ENCODE assay signal across 19 cellular contexts in the genomic region with DNA sequence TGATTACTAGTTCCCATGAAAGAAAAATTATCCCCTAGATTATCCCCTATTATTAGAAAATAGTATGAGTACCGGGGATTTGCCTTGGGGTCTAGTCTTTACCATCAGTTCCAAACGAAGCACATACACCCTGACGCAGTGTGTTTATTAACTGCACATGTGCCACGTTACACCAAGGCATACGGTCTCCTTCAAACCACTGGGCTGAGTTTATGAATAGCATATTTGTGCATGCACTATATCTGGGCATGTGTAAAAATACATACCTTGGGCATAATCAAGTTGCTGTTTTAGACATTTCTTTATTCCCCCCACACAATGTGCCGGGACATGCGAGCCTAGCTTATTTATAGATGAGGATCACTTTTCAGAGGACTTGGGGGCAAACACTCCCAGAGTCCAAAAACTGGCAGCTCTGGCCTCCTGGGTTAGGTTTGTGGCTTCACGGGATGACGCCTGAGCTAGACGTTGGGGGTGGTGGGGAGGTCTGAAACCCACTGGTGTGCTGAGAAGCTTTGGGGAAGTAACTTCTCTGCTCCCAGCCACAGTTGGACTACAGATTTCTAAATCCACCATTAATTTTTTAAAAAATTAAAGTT. TPM values are rescaled to one million over a fixed set of nuclear protein-coding genes. Genes with fewer than 3 reads are reported as not detected.
"Had no signal": no experiment of that assay in that cellular context is flagged by ENCODE, and none has a peak within 500 bp of the region (broad histone marks: within the 10 kb centered on the region; RNA-seq: fewer than 3 reads in every experiment).

No MANE protein-coding gene starts in this region.

- ATAC-seq: activated CD4-positive, alpha-beta T cell treated with anti-CD3 and anti-CD28 coated beads for 36 hours; activated CD8-positive, alpha-beta T cell treated with anti-CD3 and anti-CD28 coated beads for 36 hours; activated T-cell treated with anti-CD3 and anti-CD28 coated beads, Interleukin-2, amount 50 U/mL, for 4 hours; heart left ventricle; left cardiac atrium; lower lobe of right lung; naive thymus-derived CD8-positive, alpha-beta T cell; stimulated activated naive CD8-positive, alpha-beta T cell treated with anti-CD3 and anti-CD28 coated beads, Interleukin-15, Interleukin-2, amounts not matched to agents 100 U/mL and 50 U/mL, for 24 hours had no signal

- H3K36me3 Mint-ChIP-seq: activated naive CD4-positive, alpha-beta T cell treated with anti-CD3 and anti-CD28 coated beads, Interleukin-2, amount 50 U/mL, for 24 hours; naive thymus-derived CD8-positive, alpha-beta T cell; type B pancreatic cell had no signal

- H3K36me3 ChIP-seq: adrenal gland, colonic mucosa, esophagus squamous epithelium, heart left ventricle, lower lobe of right lung, right atrium auricular region, suprapubic skin had no signal

- H3K4me1 ChIP-seq: colonic mucosa, lower lobe of right lung, suprapubic skin had no signal

- H3K9me3 ChIP-seq: adrenal gland, colonic mucosa, esophagus squamous epithelium, heart left ventricle, lower lobe of right lung, right atrium auricular region, suprapubic skin had no signal

- H3K27ac Mint-ChIP-seq: activated CD4-positive, alpha-beta T cell treated with anti-CD3 and anti-CD28 coated beads for 36 hours; activated CD8-positive, alpha-beta T cell treated with anti-CD3 and anti-CD28 coated beads for 36 hours; activated naive CD4-positive, alpha-beta T cell treated with anti-CD3 and anti-CD28 coated beads, Interleukin-2, amount 50 U/mL, for 24 hours; type B pancreatic cell had no signal

- H3K4me3 ChIP-seq: adrenal gland, colonic mucosa, esophagus squamous epithelium, heart left ventricle, lower lobe of right lung, right atrium auricular region, suprapubic skin had no signal

- DNase-seq: activated CD4-positive, alpha-beta T cell treated with anti-CD3 and anti-CD28 coated beads for 36 hours; activated CD8-positive, alpha-beta T cell treated with anti-CD3 and anti-CD28 coated beads for 36 hours; activated effector memory CD4-positive, alpha-beta T cell treated with Interleukin-2 at 50 U/mL for 16 hours; activated T-cell treated with anti-CD3 and anti-CD28 coated beads, Interleukin-2, amount 50 U/mL, for 4 hours; adrenal gland; caudate nucleus; colonic mucosa; esophagus squamous epithelium; heart left ventricle; left cardiac atrium; lower lobe of right lung; naive thymus-derived CD8-positive, alpha-beta T cell; small intestine; stimulated activated naive CD8-positive, alpha-beta T cell treated with anti-CD3 and anti-CD28 coated beads, Interleukin-15, Interleukin-2, amounts not matched to agents 100 U/mL and 50 U/mL, for 24 hours had no signal

- H3K4me3 Mint-ChIP-seq: activated CD4-positive, alpha-beta T cell treated with anti-CD3 and anti-CD28 coated beads for 36 hours; activated CD8-positive, alpha-beta T cell treated with anti-CD3 and anti-CD28 coated beads for 36 hours; activated naive CD4-positive, alpha-beta T cell treated with anti-CD3 and anti-CD28 coated beads, Interleukin-2, amount 50 U/mL, for 24 hours; activated T-cell treated with anti-CD3 and anti-CD28 coated beads, Interleukin-2, amount 50 U/mL, for 4 hours; naive thymus-derived CD8-positive, alpha-beta T cell; type B pancreatic cell had no signal

- H3K27ac ChIP-seq: adrenal gland, colonic mucosa, esophagus squamous epithelium, heart left ventricle, lower lobe of right lung, right atrium auricular region, suprapubic skin had no signal

- H3K27me3 ChIP-seq: adrenal gland, colonic mucosa, right atrium auricular region, suprapubic skin had no signal

- H3K4me1 Mint-ChIP-seq: activated naive CD4-positive, alpha-beta T cell treated with anti-CD3 and anti-CD28 coated beads, Interleukin-2, amount 50 U/mL, for 24 hours had no signal

- H3K9me3 Mint-ChIP-seq: activated CD8-positive, alpha-beta T cell treated with anti-CD3 and anti-CD28 coated beads for 36 hours; activated naive CD4-positive, alpha-beta T cell treated with anti-CD3 and anti-CD28 coated beads, Interleukin-2, amount 50 U/mL, for 24 hours; activated T-cell treated with anti-CD3 and anti-CD28 coated beads, Interleukin-2, amount 50 U/mL, for 4 hours; naive thymus-derived CD8-positive, alpha-beta T cell; type B pancreatic cell had no signal

RNA-seq across cellular contexts. Expression of gene IGDCC3, which starts 28.7 kb away (rescaled TPM):
- total RNA-seq: activated CD4-positive, alpha-beta T cell treated with anti-CD3 and anti-CD28 coated beads for 36 hours; activated CD8-positive, alpha-beta T cell treated with anti-CD3 and anti-CD28 coated beads for 36 hours; esophagus squamous epithelium; lower lobe of right lung; naive thymus-derived CD8-positive, alpha-beta T cell; right atrium auricular region; suprapubic skin; T-helper 1 cell treated with Interleukin-12 subunit alpha and Interleukin-12 subunit beta and Interleukin-4 antibody, amounts not matched to agents 30 ng/mL and 1 ng/mL, for 36 hours had no signal
